19 cellular contexts compared by ENCODE assay signal in the genomic region with DNA sequence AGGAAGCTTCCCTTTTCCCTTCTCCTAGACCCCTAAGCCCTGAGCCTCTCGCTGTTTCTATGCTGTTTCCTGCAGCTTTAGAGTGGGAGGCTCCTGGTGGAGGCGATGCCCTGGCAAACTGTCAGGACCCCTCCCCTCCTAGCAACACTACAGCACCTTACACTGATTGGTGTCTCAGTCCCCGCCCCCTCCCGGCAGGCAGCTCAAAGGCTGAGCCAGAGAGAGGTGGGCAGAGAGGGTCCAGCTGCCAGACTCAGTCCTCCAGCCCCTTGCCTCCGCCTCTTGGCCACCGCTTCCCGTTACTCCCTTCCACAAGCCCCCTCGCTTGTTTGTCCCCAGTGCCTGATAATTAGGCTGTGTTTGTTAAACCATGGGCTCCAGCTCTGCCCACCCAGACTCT.
DNase-seq lines count a peak whose midpoint lies in the region; ATAC-seq and TF ChIP-seq lines count a peak whose summit lies in the region.
"Had no signal": no experiment of that assay in that cellular context is flagged by ENCODE, and none has a peak within 500 bp of the region (broad histone marks: within the 10 kb centered on the region; RNA-seq: fewer than 3 reads in every experiment).

No MANE protein-coding gene starts in this region.

- ATAC-seq in left ventricle myocardium superior (peak; percentile 41), upper lobe of right lung (no peak), GM21619 (IDR thresholded peaks at IDR 0.05; ENCODE audit: unreplicated experiment) (no peak), HG02981 (IDR thresholded peaks at IDR 0.05; ENCODE audit: unreplicated experiment) (no peak)
- ATAC-seq: activated T-cell treated with anti-CD3 and anti-CD28 coated beads, Interleukin-2, amount 50 U/mL, for 72 hours had no signal

- H3K27ac ChIP-seq in upper lobe of right lung: no peak overlapping the region
- H3K27ac ChIP-seq: BLaER1 had no signal

- no peaks in the 10 kb centered on the region for H3K36me3 ChIP-seq in upper lobe of right lung
- H3K36me3 ChIP-seq: BLaER1 had no signal

- H3K4me3 ChIP-seq in upper lobe of right lung: no peak overlapping the region
- H3K4me3 ChIP-seq: BLaER1, lung had no signal

- DNase-seq in NCI-H748 (lab: John Stamatoyannopoulos, UW; ENCODE audit: unreplicated experiment) (peak; percentile 24), NCI-H748 treated with DMSO at 0.1 percent for 48 hours (lab: John Stamatoyannopoulos, UW) (no peak), NCI-H526 treated with DMSO at 0.1 percent for 48 hours (lab: John Stamatoyannopoulos, UW) (peak; percentile 83), left ventricle myocardium superior (peak; percentile 39), retina (peak; percentile 33), upper lobe of right lung (no peak)
- DNase-seq: activated CD4-positive, alpha-beta T cell treated with anti-CD3 and anti-CD28 coated beads, Interleukin-2, amount 10 ng/mL, durations not matched to agents 24 days and 14 days; activated naive CD4-positive, alpha-beta T cell treated with anti-CD3 and anti-CD28 coated beads, Interleukin-2, amount 10 ng/mL, durations not matched to agents 7 days and 5 days; activated T-cell treated with anti-CD3 and anti-CD28 coated beads, Interleukin-2, amount 50 U/mL, for 72 hours; Caco-2; central memory CD4-positive, alpha-beta T cell; dermis blood vessel endothelial cell; NCI-H1048; stimulated activated CD4-positive, alpha-beta T cell treated with anti-CD3 and anti-CD28 coated beads, Interleukin-12 subunit alpha, Interleukin-12 subunit beta, amount 100 ng/mL, for 4 hours; T-helper 2 cell had no signal

- H3K4me1 ChIP-seq in upper lobe of right lung: no peaks in the 10 kb centered on the region
- H3K4me1 ChIP-seq: BLaER1, Caco-2 had no signal

- H3K27me3 ChIP-seq in upper lobe of right lung: no peaks in the 10 kb centered on the region
- H3K27me3 ChIP-seq: BLaER1 had no signal

- H3K9me3 ChIP-seq in upper lobe of right lung: no peaks in the 10 kb centered on the region
- H3K9me3 ChIP-seq: BLaER1, Caco-2 had no signal

- intact Hi-C loops in left ventricle myocardium superior (cut with micrococcal nuclease) (no loop called here), upper lobe of right lung (cut with DNase I) (no loop called here)

- no peak for TF ChIP-seq CTCF in upper lobe of right lung (IDR thresholded peaks at IDR 0.05)

Comparison
In these comparisons a context has a peak if more than half of its experiments do, and no peak if none do; other contexts are left out.
1. DNase-seq: peak in NCI-H748 (single experiment), NCI-H526 treated with DMSO at 0.1 percent for 48 hours (single experiment), left ventricle myocardium superior (single experiment) and retina (single experiment); none in NCI-H748 treated with DMSO at 0.1 percent for 48 hours (single experiment) and upper lobe of right lung (single experiment).